ENCODE assay signal across 22 cellular contexts in genomic region chr7:69670701-69671100, GRCh38.
DNase-seq lines count a peak whose midpoint lies in the region; ATAC-seq and TF ChIP-seq lines count a peak whose summit lies in the region.
"Had no signal": no experiment of that assay in that cellular context is flagged by ENCODE, and none has a peak within 500 bp of the region (broad histone marks: within the 10 kb centered on the region; RNA-seq: fewer than 3 reads in every experiment).

No MANE protein-coding gene starts in this region.

- H3K9me2 ChIP-seq in OCI-LY1 (ENCODE audit: low read depth, low read length): no peaks in the 10 kb centered on the region

- H3K4me2 ChIP-seq in OCI-LY1 (ENCODE audit: low read length): peak overlapping the region; percentile 1; the same call in 1 of the 2 replicates

- TF ChIP-seq POLR2A in ovary (IDR thresholded peaks at IDR 0.05): no peak

- no peak for TF ChIP-seq CTCF in OCI-LY1 (IDR thresholded peaks at IDR 0.05; ENCODE audit: low read length)
- no peak for TF ChIP-seq CTCF in ovary (IDR thresholded peaks at IDR 0.05)

- no peaks in the 10 kb centered on the region for H3K36me3 Mint-ChIP-seq in T-helper 17 cell (ENCODE audit: low read depth)
- H3K36me3 Mint-ChIP-seq: activated naive CD4-positive, alpha-beta T cell treated with anti-CD3 and anti-CD28 coated beads, Interleukin-2, amount 10 ng/mL, durations not matched to agents 7 days and 5 days; CD4-positive, alpha-beta memory T cell; naive B cell; stimulated activated effector memory CD8-positive, alpha-beta T cell treated with anti-CD3 and anti-CD28 coated beads, Interleukin-12 subunit alpha, Interleukin-12 subunit beta, amount 100 ng/mL, for 72 hours had no signal

- H3K9ac ChIP-seq in OCI-LY1 (ENCODE audit: low read length): peak overlapping the region; percentile 22; the same call in 1 of the 2 replicates

- no peaks in the 10 kb centered on the region for H3F3A ChIP-seq in OCI-LY1 (ENCODE audit: insufficient read depth, low read length)

- H3K4me3 ChIP-seq in OCI-LY1 (ENCODE audit: low read depth, low read length, poor library complexity, severe bottlenecking) (no peak overlapping the region), skeletal muscle cell (ENCODE audit: low read depth, low read length) (no peak overlapping the region), ovary (no peak overlapping the region)
- H3K4me3 ChIP-seq: K562, suprapubic skin, vagina had no signal

- H3K27ac Mint-ChIP-seq in T-helper 17 cell: no peak overlapping the region
- H3K27ac Mint-ChIP-seq: activated naive CD4-positive, alpha-beta T cell treated with anti-CD3 and anti-CD28 coated beads, Interleukin-2, amount 10 ng/mL, durations not matched to agents 7 days and 5 days; CD4-positive, alpha-beta memory T cell; stimulated activated effector memory CD8-positive, alpha-beta T cell treated with anti-CD3 and anti-CD28 coated beads, Interleukin-12 subunit alpha, Interleukin-12 subunit beta, amount 100 ng/mL, for 72 hours had no signal

- no peaks in the 10 kb centered on the region for H4K20me1 ChIP-seq in OCI-LY1 (ENCODE audit: insufficient read depth, low read length)

- no peaks in the 10 kb centered on the region for H3K9me3 ChIP-seq in OCI-LY1 (ENCODE audit: low read length)
- H3K9me3 ChIP-seq in T-helper 17 cell (ENCODE audit: control insufficient read depth, low read length, poor library complexity, severe bottlenecking): no peaks in the 10 kb centered on the region
- H3K9me3 ChIP-seq in ovary: no peaks in the 10 kb centered on the region
- H3K9me3 ChIP-seq: suprapubic skin, vagina had no signal

- TF ChIP-seq EP300 in ovary (IDR thresholded peaks at IDR 0.05): no peak

- H3K27me3 ChIP-seq in OCI-LY1 (ENCODE audit: insufficient read depth, low read length) (no peaks in the 10 kb centered on the region), ovary (no peaks in the 10 kb centered on the region)
- H3K27me3 ChIP-seq: foreskin keratinocyte, suprapubic skin, vagina had no signal

- H3K27ac ChIP-seq in OCI-LY1 (ENCODE audit: low read depth, low read length, poor library complexity, severe bottlenecking) (peak overlapping the region; percentile 40), ovary (no peak overlapping the region)
- H3K27ac ChIP-seq: foreskin keratinocyte, suprapubic skin, vagina, WERI-Rb-1 had no signal

- H3K4me1 Mint-ChIP-seq in T-helper 17 cell: no peaks in the 10 kb centered on the region
- H3K4me1 Mint-ChIP-seq: activated naive CD4-positive, alpha-beta T cell treated with anti-CD3 and anti-CD28 coated beads, Interleukin-2, amount 10 ng/mL, durations not matched to agents 7 days and 5 days; CD4-positive, alpha-beta memory T cell; stimulated activated effector memory CD8-positive, alpha-beta T cell treated with anti-CD3 and anti-CD28 coated beads, Interleukin-12 subunit alpha, Interleukin-12 subunit beta, amount 100 ng/mL, for 72 hours had no signal

- no peak for ATAC-seq in T-helper 17 cell
- ATAC-seq: foreskin keratinocyte; K562; stimulated activated effector memory CD8-positive, alpha-beta T cell treated with anti-CD3 and anti-CD28 coated beads, Interleukin-12 subunit alpha, Interleukin-12 subunit beta, amount 100 ng/mL, for 72 hours had no signal

- H3K79me2 ChIP-seq in OCI-LY1 (ENCODE audit: insufficient read depth, low read length): peaks cover 97% of the 10 kb centered on the region

- DNase-seq in GM03348 (ENCODE audit: low spot score) (peak; percentile 16), dedifferentiated amniotic fluid mesenchymal stem cell (ENCODE audit: extremely low spot score) (peak; percentile 58), skeletal muscle cell (ENCODE audit: low read depth) (peak; percentile 28), T-helper 17 cell (no peak), ovary (no peak), HPDE6-E6E7 (ENCODE audit: extremely low spot score) (no peak)
- DNase-seq: activated CD4-positive, alpha-beta T cell treated with anti-CD3 and anti-CD28 coated beads, Interleukin-2, amount 50 U/mL, for 1 hour; activated naive CD4-positive, alpha-beta T cell treated with anti-CD3 and anti-CD28 coated beads, Interleukin-2, amount 10 ng/mL, durations not matched to agents 7 days and 5 days; anterior cingulate cortex; CD4-positive, alpha-beta memory T cell; DMS 273 treated with DMSO at 0.1 percent for 48 hours; naive B cell; NCI-H146; NCI-H526; nucleus accumbens; WERI-Rb-1 had no signal

- H3K27me3 Mint-ChIP-seq in T-helper 17 cell: no peaks in the 10 kb centered on the region
- H3K27me3 Mint-ChIP-seq: activated naive CD4-positive, alpha-beta T cell treated with anti-CD3 and anti-CD28 coated beads, Interleukin-2, amount 10 ng/mL, durations not matched to agents 7 days and 5 days; naive B cell had no signal

- no peaks in the 10 kb centered on the region for H3K36me3 ChIP-seq in OCI-LY1 (ENCODE audit: insufficient read depth, low read length)
- H3K36me3 ChIP-seq in ovary: no peaks in the 10 kb centered on the region
- H3K36me3 ChIP-seq: suprapubic skin, vagina, WERI-Rb-1 had no signal

- intact Hi-C loops in ovary (cut with DNase I): no loop called here

- H2AFZ ChIP-seq in OCI-LY1 (ENCODE audit: low read length): no peak overlapping the region

- no peak overlapping the region for H3K4me3 Mint-ChIP-seq in T-helper 17 cell
- H3K4me3 Mint-ChIP-seq: activated naive CD4-positive, alpha-beta T cell treated with anti-CD3 and anti-CD28 coated beads, Interleukin-2, amount 10 ng/mL, durations not matched to agents 7 days and 5 days; CD4-positive, alpha-beta memory T cell; naive B cell; stimulated activated effector memory CD8-positive, alpha-beta T cell treated with anti-CD3 and anti-CD28 coated beads, Interleukin-12 subunit alpha, Interleukin-12 subunit beta, amount 100 ng/mL, for 72 hours had no signal

- H3K4me1 ChIP-seq in OCI-LY1 (ENCODE audit: insufficient read depth, low read length, severe bottlenecking) (peaks cover 85% of the 10 kb centered on the region), ovary (ENCODE audit: insufficient read depth) (peaks cover 17% of the 10 kb centered on the region)
- H3K4me1 ChIP-seq: foreskin keratinocyte had no signal

- 19 to 24% (median 19%) methylated on average over 4 of the region's 4 CpGs for WGBS in ovary, 3 donors

Comparison
In these comparisons a context has a peak if more than half of its experiments do, and no peak if none do; other contexts are left out.
1. DNase-seq: peak in GM03348 (single experiment), dedifferentiated amniotic fluid mesenchymal stem cell (single experiment) and skeletal muscle cell (single experiment); none in T-helper 17 cell (0 of 3), ovary (0 of 5) and HPDE6-E6E7 (single experiment).